24 cellular contexts compared by ENCODE assay signal in genomic region chr4:189278559-189279165, GRCh38.
"Had no signal": no experiment of that assay in that cellular context is flagged by ENCODE, and none has a peak within 500 bp of the region (broad histone marks: within the 10 kb centered on the region; RNA-seq: fewer than 3 reads in every experiment).

No MANE protein-coding gene starts in this region.

- H2AFZ ChIP-seq: PC-9 had no signal

- H3K4me3 ChIP-seq: cardiac muscle cell, PC-9 had no signal

- H3K36me3 ChIP-seq: brain microvascular endothelial cell, cardiac muscle cell had no signal

- H3K27ac ChIP-seq: brain microvascular endothelial cell, cardiac muscle cell, PC-9, VCaP had no signal

- DNase-seq: activated CD4-positive, alpha-beta memory T cell treated with anti-CD3 and anti-CD28 coated beads for 36 hours; activated CD4-positive, alpha-beta T cell treated with anti-CD3 and anti-CD28 coated beads, Interleukin-2, amount 10 ng/mL, durations not matched to agents 7 days and 5 days; activated CD4-positive, CD25-positive, alpha-beta regulatory T cell; activated CD8-positive, alpha-beta memory T cell treated with anti-CD3 and anti-CD28 coated beads for 24 hours; activated gamma-delta T cell; activated naive CD4-positive, alpha-beta T cell treated with anti-CD3 and anti-CD28 coated beads for 36 hours; activated T-cell treated with anti-CD3 and anti-CD28 coated beads for 4 hours; activated T-cell treated with anti-CD3 and anti-CD28 coated beads, Interleukin-2, amount 50 U/mL, for 48 hours; brain microvascular endothelial cell; cerebellar nuclear complex; Kasumi-1; NCI-H1048; NCI-H146; NCI-H187 treated with DMSO at 0.1 percent for 48 hours; NCI-H2081 treated with DMSO at 0.1 percent for 48 hours; NCI-H446; NCI-H524; PC-9; SIG-M5; T-helper 17 cell; T-helper 9 cell had no signal

- ATAC-seq: activated T-helper 17 cell treated with anti-CD3 and anti-CD28 coated beads, Interleukin-2, amount 50 U/mL, for 72 hours; T-helper 17 cell had no signal

- H3K4me2 ChIP-seq: PC-9 had no signal

- H3K27me3 ChIP-seq: brain microvascular endothelial cell, cardiac muscle cell had no signal
